14 cellular contexts compared by ENCODE assay signal in the genomic region with DNA sequence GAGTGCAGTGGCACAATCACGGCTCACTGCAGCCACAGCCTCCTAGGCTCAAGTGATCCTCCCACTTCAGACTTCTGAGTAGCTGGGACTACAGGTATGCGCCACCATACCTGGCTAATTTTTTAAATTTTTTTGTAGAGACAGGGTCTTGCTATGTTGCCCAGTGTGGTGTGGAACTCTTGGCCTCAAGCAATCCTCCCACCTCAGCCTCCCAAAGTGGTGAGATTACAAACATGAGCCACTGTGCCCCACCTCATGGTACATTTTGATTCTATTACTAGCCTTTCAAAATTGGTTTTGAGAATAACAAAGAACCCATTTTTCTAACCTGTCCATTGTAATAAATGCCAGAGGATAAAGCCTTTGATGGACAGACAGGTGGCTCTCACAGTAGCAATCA. TPM values are rescaled to one million over a fixed set of nuclear protein-coding genes. Genes with fewer than 3 reads are reported as not detected.
A peak's percentile ranks its signal among the peaks of the same experiment; 100 is the strongest.
DNase-seq lines count a peak whose midpoint lies in the region; ATAC-seq and TF ChIP-seq lines count a peak whose summit lies in the region.
"Had no signal": no experiment of that assay in that cellular context is flagged by ENCODE, and none has a peak within 500 bp of the region (broad histone marks: within the 10 kb centered on the region; RNA-seq: fewer than 3 reads in every experiment).

No MANE protein-coding gene starts in this region.

- peak overlapping the region; percentile 91 for H3K4me2 ChIP-seq in hepatocyte

- H3K27me3 ChIP-seq in hepatocyte, result no peaks in the 10 kb centered on the region
- H3K27me3 ChIP-seq: body of pancreas had no signal

- H3K9me3 Mint-ChIP-seq in activated naive CD4-positive, alpha-beta T cell treated with anti-CD3 and anti-CD28 coated beads for 36 hours, result no peaks in the 10 kb centered on the region
- H3K9me3 Mint-ChIP-seq in T-cell, result no peaks in the 10 kb centered on the region
- H3K9me3 Mint-ChIP-seq in stimulated activated memory B cell treated with anti-CD40 and anti-IgM and Interleukin-4, amounts not matched to agents 10 μg/mL and 1 μg/mL and 100 μg/mL, for 72 hours, result no peaks in the 10 kb centered on the region

- CTCF ChIA-PET in activated naive CD4-positive, alpha-beta T cell treated with anti-CD3 and anti-CD28 coated beads for 36 hours (lab: Charles Lee), result interaction anchor here (0.5 kb wide), 1 partner anchor 321 kb away, joined by 4 read pairs; no protein-coding TSS in a partner anchor
- CTCF ChIA-PET in T-cell (lab: Charles Lee), result interaction anchor here in 1 of 2 donors (0.6 kb wide), 1 partner anchor 1205 kb away, joined by 3 read pairs; no protein-coding TSS in a partner anchor

- ATAC-seq in T-cell (replicated peaks in 1 of 4), result no peak
- no peak for ATAC-seq in stimulated activated memory B cell treated with anti-CD40 and anti-IgM and Interleukin-4, amounts not matched to agents 10 μg/mL and 1 μg/mL and 100 μg/mL, for 72 hours
- ATAC-seq in GM21447 (IDR thresholded peaks at IDR 0.05; ENCODE audit: unreplicated experiment), result no peak
- ATAC-seq in HG02571 (IDR thresholded peaks at IDR 0.05; ENCODE audit: unreplicated experiment), result no peak
- ATAC-seq: activated CD4-positive, CD25-positive, alpha-beta regulatory T cell treated with anti-CD3 and anti-CD28 coated beads, Interleukin-2, amount 50 U/mL, for 24 hours; body of pancreas had no signal

- H3K36me3 ChIP-seq in hepatocyte (replicated peaks; ENCODE audit: insufficient read depth, low read depth), result no peaks in the 10 kb centered on the region

- H4K20me1 ChIP-seq in hepatocyte (ENCODE audit: insufficient read depth, poor library complexity, severe bottlenecking), result no peaks in the 10 kb centered on the region

- intact Hi-C loops in activated naive CD4-positive, alpha-beta T cell treated with anti-CD3 and anti-CD28 coated beads for 36 hours (cut with micrococcal nuclease), result no loop called here

- peak overlapping the region; percentile 99 for H3K4me3 Mint-ChIP-seq in activated naive CD4-positive, alpha-beta T cell treated with anti-CD3 and anti-CD28 coated beads for 36 hours
- peak overlapping the region; percentile 97 to 99 (median 98) for H3K4me3 Mint-ChIP-seq in T-cell
- H3K4me3 Mint-ChIP-seq in stimulated activated memory B cell treated with anti-CD40 and anti-IgM and Interleukin-4, amounts not matched to agents 10 μg/mL and 1 μg/mL and 100 μg/mL, for 72 hours, result peak overlapping the region; percentile 97

- peaks cover 30% of the 10 kb centered on the region for H3K4me1 Mint-ChIP-seq in activated naive CD4-positive, alpha-beta T cell treated with anti-CD3 and anti-CD28 coated beads for 36 hours (ENCODE audit: low read depth)
- H3K4me1 Mint-ChIP-seq in T-cell, result peaks cover 34 to 44% (median 36%) of the 10 kb centered on the region in 3 donors
- H3K4me1 Mint-ChIP-seq in stimulated activated memory B cell treated with anti-CD40 and anti-IgM and Interleukin-4, amounts not matched to agents 10 μg/mL and 1 μg/mL and 100 μg/mL, for 72 hours, result peaks cover 50% of the 10 kb centered on the region

- H3K36me3 Mint-ChIP-seq in activated naive CD4-positive, alpha-beta T cell treated with anti-CD3 and anti-CD28 coated beads for 36 hours (ENCODE audit: low read depth), result peaks cover 9% of the 10 kb centered on the region
- peaks cover 22% of the 10 kb centered on the region for H3K36me3 Mint-ChIP-seq in T-cell
- H3K36me3 Mint-ChIP-seq in stimulated activated memory B cell treated with anti-CD40 and anti-IgM and Interleukin-4, amounts not matched to agents 10 μg/mL and 1 μg/mL and 100 μg/mL, for 72 hours, result peaks cover 17% of the 10 kb centered on the region

- H3K9me2 ChIP-seq in hepatocyte (replicated peaks; ENCODE audit: insufficient read depth), result no peaks in the 10 kb centered on the region

- H3K27me3 Mint-ChIP-seq in activated naive CD4-positive, alpha-beta T cell treated with anti-CD3 and anti-CD28 coated beads for 36 hours (ENCODE audit: low read depth), result no peaks in the 10 kb centered on the region
- no peaks in the 10 kb centered on the region for H3K27me3 Mint-ChIP-seq in T-cell
- H3K27me3 Mint-ChIP-seq in stimulated activated memory B cell treated with anti-CD40 and anti-IgM and Interleukin-4, amounts not matched to agents 10 μg/mL and 1 μg/mL and 100 μg/mL, for 72 hours, result no peaks in the 10 kb centered on the region

- H3K4me1 ChIP-seq in hepatocyte (ENCODE audit: insufficient read depth), result no peaks in the 10 kb centered on the region

- POLR2A ChIA-PET in T-cell (lab: Charles Lee), result no interaction called here

- 96% methylated on average over 2 of the region's 2 CpGs for WGBS in hepatocyte (ENCODE audit: low lambda C conversion rate, missing lambda C conversion rate)

- TF ChIP-seq CTCF in hepatocyte (IDR thresholded peaks at IDR 0.05; ENCODE audit: poor library complexity), result no peak

- no peak overlapping the region for H3K27ac Mint-ChIP-seq in activated naive CD4-positive, alpha-beta T cell treated with anti-CD3 and anti-CD28 coated beads for 36 hours
- no peak overlapping the region for H3K27ac Mint-ChIP-seq in T-cell
- H3K27ac Mint-ChIP-seq in stimulated activated memory B cell treated with anti-CD40 and anti-IgM and Interleukin-4, amounts not matched to agents 10 μg/mL and 1 μg/mL and 100 μg/mL, for 72 hours, result no peak overlapping the region

- H3K27ac ChIP-seq in hepatocyte, result peak overlapping the region; percentile 90

- H2AFZ ChIP-seq in hepatocyte, result no peak overlapping the region

- no peaks in the 10 kb centered on the region for H3K9me3 ChIP-seq in hepatocyte (ENCODE audit: low read depth)
- H3K9me3 ChIP-seq: body of pancreas had no signal

- DNase-seq in activated naive CD4-positive, alpha-beta T cell treated with anti-CD3 and anti-CD28 coated beads for 36 hours, result no peak
- no peak for DNase-seq in activated naive CD4-positive, alpha-beta T cell treated with anti-CD3 and anti-CD28 coated beads, Interleukin-2, amount 50 U/mL, for 16 hours
- DNase-seq in T-cell (no peak), hepatocyte (ENCODE audit: low spot score) (no peak), NCI-H2029 treated with DMSO at 0.1 percent for 48 hours (lab: John Stamatoyannopoulos, UW) (no peak)
- DNase-seq: AML-193; body of pancreas; foreskin melanocyte; NCI-H1436 treated with DMSO at 0.1 percent for 48 hours; stimulated activated CD4-positive, alpha-beta T cell treated with anti-CD3 and anti-CD28 coated beads, Interleukin-2, amount 100 ng/mL, for 48 hours had no signal

- peaks cover 47% of the 10 kb centered on the region for H3K79me2 ChIP-seq in hepatocyte

- H3K4me3 ChIP-seq in hepatocyte, result no peak overlapping the region

RNA-seq across cellular contexts. Expression of gene CCDC43, which starts 1.4 kb away (rescaled TPM):
- 10 to 100 TPM; 29.1 to 31.8 TPM for total RNA-seq in activated naive CD4-positive, alpha-beta T cell treated with anti-CD3 and anti-CD28 coated beads for 36 hours
- total RNA-seq in T-cell (10 to 100 TPM; 15.1 to 20.4 (median 16.9) TPM), hepatocyte (23.7 and 29.2 TPM in 2 replicates)
- 19.9 and 20.6 TPM in 2 replicates for polyA plus RNA-seq in hepatocyte

RNA-seq across cellular contexts. Expression of gene DBF4B, which starts 20.3 kb away (rescaled TPM):
- 10 to 100 TPM; 28.5 to 29.5 TPM for total RNA-seq in activated naive CD4-positive, alpha-beta T cell treated with anti-CD3 and anti-CD28 coated beads for 36 hours
- 1 to 10 TPM; 3.8 to 7.8 (median 6.8) TPM for total RNA-seq in T-cell
- 1.8 and 4.1 TPM in 2 replicates for total RNA-seq in hepatocyte
- 3.4 and 4.1 TPM in 2 replicates for polyA plus RNA-seq in hepatocyte

RNA-seq across cellular contexts. Expression of gene MEIOC, which starts 31.9 kb away (rescaled TPM):
- total RNA-seq in activated naive CD4-positive, alpha-beta T cell treated with anti-CD3 and anti-CD28 coated beads for 36 hours, result under 1 TPM in 1 of 2 experiments, not detected in 1; 0.05 TPM
- under 1 TPM in 1 of 5 donors, not detected in 4; 0.72 TPM for total RNA-seq in T-cell
- total RNA-seq in hepatocyte, result 0.04 and 0.13 TPM in 2 replicates
- polyA plus RNA-seq in hepatocyte, result 0.18 and 0.28 TPM in 2 replicates
- total RNA-seq: body of pancreas had no signal
